Comparison of ENCODE assay signal across 12 cellular contexts in genomic region chr5:176755593-176755992, GRCh38. TPM values are rescaled to one million over a fixed set of nuclear protein-coding genes. Genes with fewer than 3 reads are reported as not detected.
"Had no signal": no experiment of that assay in that cellular context is flagged by ENCODE, and none has a peak within 500 bp of the region (broad histone marks: within the 10 kb centered on the region; RNA-seq: fewer than 3 reads in every experiment).

No MANE protein-coding gene starts in this region.

RNA-seq across cellular contexts. Expression of gene UNC5A, which starts 54.8 kb away (rescaled TPM):
- total RNA-seq: activated B cell treated with CpG ODN at 0.5 μM for 24 hours; activated CD4-positive, alpha-beta memory T cell treated with anti-CD3 and anti-CD28 coated beads for 36 hours; activated CD4-positive, alpha-beta T cell treated with anti-CD3 and anti-CD28 coated beads, Interleukin-2, amount 10 ng/mL, durations not matched to agents 24 days and 14 days; activated CD8-positive, alpha-beta memory T cell treated with anti-CD3 and anti-CD28 coated beads for 36 hours; activated CD8-positive, alpha-beta T cell treated with anti-CD3 and anti-CD28 coated beads for 36 hours; activated naive CD4-positive, alpha-beta T cell treated with anti-CD3 and anti-CD28 coated beads for 36 hours; activated naive CD8-positive, alpha-beta T cell treated with anti-CD3 and anti-CD28 coated beads, Interleukin-2, amount 10 ng/mL, durations not matched to agents 7 days and 5 days; activated T-cell treated with anti-CD3 and anti-CD28 coated beads, Interleukin-2, amount 50 U/mL, for 4 hours; activated T-helper 1 cell treated with anti-CD3 and anti-CD28 coated beads, Interleukin-12 subunit alpha, Interleukin-12 subunit beta, Interleukin-2, Interleukin-4 antibody, amounts not matched to agents 30 ng/mL and 10 ng/mL and 1 ng/mL, durations not matched to agents 14 hours and 24 hours and 36 hours; activated T-helper 17 cell treated with anti-CD3 and anti-CD28 coated beads, Interleukin-2, amount 50 U/mL, for 72 hours; ascending aorta; bronchial epithelial cell had no signal
